2 cellular contexts compared by ENCODE assay signal in genomic region chr1:45452503-45452902, GRCh38.
TF ChIP-seq lines count a peak whose summit lies in the region.

No MANE protein-coding gene starts in this region.

TF ChIP-seq in HEK293, 187 proteins besides CTCF, POLR2A, EP300 and RAD21:
- TF ChIP-seq ZNF121 (tag by site-specific recombination; IDR thresholded peaks at IDR 0.05) (0 out of 2 replicates have a peak, but pooled peaks have one; percentile 42), ZNF341 (tag by site-specific recombination; IDR thresholded peaks at IDR 0.05; ENCODE audit: low read depth) (no peak)

TF ChIP-seq in H1, 55 proteins besides CTCF, POLR2A, EP300 and RAD21:
- TF ChIP-seq SP4 (IDR thresholded peaks at IDR 0.05; ENCODE audit: low read length) (no peak), GTF2F1 (IDR thresholded peaks at IDR 0.05; ENCODE audit: borderline replicate concordance, low read depth, low read length) (no peak), KDM1A (IDR thresholded peaks at IDR 0.05; ENCODE audit: borderline replicate concordance, low read length) (peak; percentile 64; the same call in 1 of the 2 replicates), ATF2 (IDR thresholded peaks at IDR 0.05; ENCODE audit: low read length) (no peak)
